1 cellular context compared by ENCODE assay signal in genomic region chr18:63850010-63850409, GRCh38.
TF ChIP-seq lines count a peak whose summit lies in the region.

No MANE protein-coding gene starts in this region.

TF ChIP-seq in GM12878, 131 proteins besides CTCF, POLR2A, EP300 and RAD21 (continued from another document):
- TF ChIP-seq SRF (IDR thresholded peaks at IDR 0.05; ENCODE audit: low read depth in 2 of 2, low read length in 2 of 2) (no peak), KAT2A (conservative IDR thresholded peaks at IDR 0.05; ENCODE audit: control insufficient read depth, low read depth, low read length) (no peak), E2F4 (IDR thresholded peaks at IDR 0.05; ENCODE audit: low read depth, low read length) (no peak), MAX (IDR thresholded peaks at IDR 0.05; ENCODE audit: low read depth, low read length) (no peak), MTA3 (IDR thresholded peaks at IDR 0.05; ENCODE audit: borderline replicate concordance, low read length) (no peak)
TF ChIP-seq in GM12878: peak in this region for 3.
